ENCODE assay signal across 14 cellular contexts in the genomic region with DNA sequence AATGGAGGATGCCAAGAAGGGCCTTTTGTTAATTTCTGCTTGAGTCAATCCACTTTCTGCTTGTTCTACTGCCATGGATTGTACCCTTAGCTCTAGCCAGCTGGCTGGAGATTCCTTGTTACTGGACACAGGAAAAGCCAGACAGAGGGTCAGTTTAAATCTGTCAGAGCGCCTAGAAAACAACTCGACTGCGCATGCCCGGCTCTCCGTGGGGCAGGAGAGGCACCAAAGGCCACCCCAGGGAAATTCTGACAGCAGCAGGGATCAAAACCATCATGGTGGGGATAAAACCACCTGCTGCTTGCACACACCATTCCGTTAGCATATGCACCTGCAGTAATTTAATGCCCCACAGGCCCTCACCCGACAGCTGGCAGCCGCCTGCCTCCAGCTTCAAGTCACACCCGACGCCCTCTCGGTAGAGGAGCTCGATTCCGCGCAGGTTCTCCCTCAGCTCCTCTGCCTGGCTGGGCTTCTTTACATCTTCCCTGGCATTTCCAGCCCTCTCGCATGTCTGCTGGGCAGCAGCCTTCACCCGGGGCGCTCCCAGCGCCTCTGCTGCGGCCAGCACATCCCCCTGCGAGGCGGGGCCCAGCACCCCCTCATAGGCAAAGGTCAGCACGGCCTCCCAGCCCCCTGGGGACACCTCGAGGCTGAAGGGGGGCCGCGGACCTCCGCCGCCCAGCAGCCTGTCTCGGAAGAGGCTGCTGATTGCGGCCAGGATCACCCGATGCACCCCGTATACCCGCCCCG. TPM values are rescaled to one million over a fixed set of nuclear protein-coding genes. Genes with fewer than 3 reads are reported as not detected.
DNase-seq lines count a peak whose midpoint lies in the region; ATAC-seq and TF ChIP-seq lines count a peak whose summit lies in the region.
"Had no signal": no experiment of that assay in that cellular context is flagged by ENCODE, and none has a peak within 500 bp of the region (broad histone marks: within the 10 kb centered on the region; RNA-seq: fewer than 3 reads in every experiment).

No MANE protein-coding gene starts in this region.

- H3K9me3 ChIP-seq in esophagus squamous epithelium (no peaks in the 10 kb centered on the region), tibial nerve (no peaks in the 10 kb centered on the region)
- H3K9me3 ChIP-seq: A549, Peyer's patch had no signal

- no peak for ATAC-seq in GM19324 (IDR thresholded peaks at IDR 0.05; ENCODE audit: low FRiP score, unreplicated experiment)
- ATAC-seq: effector memory CD8-positive, alpha-beta T cell; GM12878; stimulated activated memory B cell treated with anti-CD40 and anti-IgM and Interleukin-4, amounts not matched to agents 10 μg/mL and 1 μg/mL and 100 μg/mL, for 72 hours had no signal

- peak overlapping the region in 3 of 4 donors; percentile 62 to 69 (median 69) for H3K27ac ChIP-seq in esophagus squamous epithelium
- peak overlapping the region; percentile 47 to 87 (median 74) for H3K27ac ChIP-seq in tibial nerve
- H3K27ac ChIP-seq: A549 had no signal

- peak in 1 of 2 donors; percentile 62 for TF ChIP-seq EP300 in tibial nerve (IDR thresholded peaks at IDR 0.05)

- H3K36me3 ChIP-seq in esophagus squamous epithelium, result no peaks in the 10 kb centered on the region
- H3K36me3 ChIP-seq in tibial nerve, result no peaks in the 10 kb centered on the region
- H3K36me3 ChIP-seq: Peyer's patch had no signal

- intact Hi-C loops in esophagus squamous epithelium (cut with DNase I), result no loop called here

- H3K4me1 ChIP-seq in esophagus squamous epithelium, result peaks cover 0 to 28% (median 0%) of the 10 kb centered on the region in 3 donors
- H3K4me1 ChIP-seq in tibial nerve, result peaks cover 0 to 36% (median 10%) of the 10 kb centered on the region in 4 donors
- H3K4me1 ChIP-seq: A549 had no signal

- H3K4me3 ChIP-seq in esophagus squamous epithelium (peak overlapping the region in 3 of 4 donors; percentile 34 to 54 (median 39)), tibial nerve (peak overlapping the region; percentile 4 to 50 (median 34))
- H3K4me3 ChIP-seq: A549, GM12878 had no signal

- TF ChIP-seq POLR2A in esophagus squamous epithelium (IDR thresholded peaks at IDR 0.05), result no peak
- no peak for TF ChIP-seq POLR2A in tibial nerve (IDR thresholded peaks at IDR 0.05)

- peak; percentile 11 for DNase-seq in NCI-H1105 treated with DMSO at 0.1 percent for 48 hours (lab: John Stamatoyannopoulos, UW)
- DNase-seq in NCI-H1105 (lab: John Stamatoyannopoulos, UW), result no peak
- no peak for DNase-seq in esophagus squamous epithelium (lab: John Stamatoyannopoulos, UW)
- DNase-seq in mucosa of gallbladder (ENCODE audit: low spot score), result peak; percentile 43
- peak; percentile 66 to 70 for DNase-seq in tibial nerve (ENCODE audit: low spot score in 2 of 2)
- no peak for DNase-seq in NAMALWA (ENCODE audit: low spot score)
- DNase-seq in activated CD8-positive, alpha-beta memory T cell treated with anti-CD3 and anti-CD28 coated beads, Interleukin-2, amount 50 U/mL, for 48 hours, result no peak
- DNase-seq: activated CD8-positive, alpha-beta memory T cell treated with anti-CD3 and anti-CD28 coated beads for 24 hours; effector memory CD8-positive, alpha-beta T cell had no signal

- TF ChIP-seq CTCF in esophagus squamous epithelium (IDR thresholded peaks at IDR 0.05) (no peak), tibial nerve (IDR thresholded peaks at IDR 0.05) (no peak)

- 32 to 63% methylated on average over 8 to 12 of the region's 33 CpGs for WGBS in esophagus squamous epithelium, 2 donors
- 25 to 37% methylated on average over 24 to 25 of the region's 33 CpGs for WGBS in tibial nerve, 2 donors

- H3K27me3 ChIP-seq in esophagus squamous epithelium (peaks cover 0 to 27% (median 0%) of the 10 kb centered on the region in 4 donors), tibial nerve (no peaks in the 10 kb centered on the region)
- H3K27me3 ChIP-seq: Peyer's patch had no signal

RNA-seq across cellular contexts. Expression of a gene that starts 1.1 kb away (rescaled TPM):
- total RNA-seq in esophagus squamous epithelium, result under 1 TPM in 1 of 4 donors, not detected in 3; 0.57 TPM
- total RNA-seq in mucosa of gallbladder, result 0.92 TPM
- 1 to 10 TPM; 1.2 to 4.5 (median 1.8) TPM for total RNA-seq in tibial nerve

RNA-seq across cellular contexts. Expression of a gene that starts 19.7 kb away (rescaled TPM):
- total RNA-seq in esophagus squamous epithelium, result 10 to 100 TPM; 22.3 to 41.6 (median 26.6) TPM
- 35.4 TPM for total RNA-seq in mucosa of gallbladder
- total RNA-seq in tibial nerve, result 100 to 1,000 TPM in 1 of 4 donors, 10 to 100 TPM in 3; 58.4 to 115 (median 70.6) TPM

RNA-seq across cellular contexts. Expression of a gene that starts 20.1 kb away (rescaled TPM):
- total RNA-seq in esophagus squamous epithelium, result 100 to 1,000 TPM in 3 of 4 donors, 10 to 100 TPM in 1; 75.7 to 132 (median 115) TPM
- 129 TPM for total RNA-seq in mucosa of gallbladder
- total RNA-seq in tibial nerve, result 100 to 1,000 TPM; 125 to 134 (median 131) TPM

RNA-seq across cellular contexts. Expression of a gene that starts 21.6 kb away (rescaled TPM):
- total RNA-seq in esophagus squamous epithelium, result 10 to 100 TPM; 13.4 to 16.6 (median 14.7) TPM
- total RNA-seq in mucosa of gallbladder, result 107 TPM
- 10 to 100 TPM; 30.3 to 50.0 (median 36.0) TPM for total RNA-seq in tibial nerve

RNA-seq across cellular contexts. Expression of a gene that starts 26.4 kb away (rescaled TPM):
- total RNA-seq in esophagus squamous epithelium (10 to 100 TPM; 15.8 to 25.7 (median 19.1) TPM), mucosa of gallbladder (44.3 TPM), tibial nerve (10 to 100 TPM; 11.8 to 29.7 (median 23.9) TPM)

Comparison
In these comparisons a context has a peak if more than half of its experiments do, and no peak if none do; other contexts are left out.
1. DNase-seq: peak in NCI-H1105 treated with DMSO at 0.1 percent for 48 hours (single experiment), mucosa of gallbladder (single experiment) and tibial nerve (2 of 2); none in NCI-H1105 (single experiment), esophagus squamous epithelium (single experiment), NAMALWA (single experiment) and activated CD8-positive, alpha-beta memory T cell treated with anti-CD3 and anti-CD28 coated beads, Interleukin-2, amount 50 U/mL, for 48 hours (single experiment).